In genomic region chr17:82737981-82738877, GRCh38 we compare ENCODE assay signal across 10 cellular contexts. TPM values are rescaled to one million over a fixed set of nuclear protein-coding genes. Genes with fewer than 3 reads are reported as not detected.
DNase-seq lines count a peak whose midpoint lies in the region; ATAC-seq and TF ChIP-seq lines count a peak whose summit lies in the region.
"Had no signal": no experiment of that assay in that cellular context is flagged by ENCODE, and none has a peak within 500 bp of the region (broad histone marks: within the 10 kb centered on the region; RNA-seq: fewer than 3 reads in every experiment).

No MANE protein-coding gene starts in this region.

- H3K27me3 Mint-ChIP-seq in type B pancreatic cell: no peaks in the 10 kb centered on the region
- H3K27me3 Mint-ChIP-seq in CD8-positive, alpha-beta T cell (ENCODE audit: low read depth): no peaks in the 10 kb centered on the region
- H3K27me3 Mint-ChIP-seq in T-helper 2 cell treated with Interferon-gamma antibody and Interleukin-4, amounts not matched to agents 5 μg/mL and 100 μg/mL, for 36 hours (ENCODE audit: low read depth): no peaks in the 10 kb centered on the region
- H3K27me3 Mint-ChIP-seq: naive thymus-derived CD4-positive, alpha-beta T cell had no signal

- H3K9me3 ChIP-seq in lower lobe of right lung: peaks cover 4% of the 10 kb centered on the region
- no peaks in the 10 kb centered on the region for H3K9me3 ChIP-seq in CD8-positive, alpha-beta T cell (ENCODE audit: low read length)

- no peak for TF ChIP-seq CTCF in fibroblast of villous mesenchyme (IDR thresholded peaks at IDR 0.05; ENCODE audit: insufficient read depth, low read depth, low read length)
- TF ChIP-seq CTCF in lower lobe of right lung (IDR thresholded peaks at IDR 0.05): no peak
- no peak for TF ChIP-seq CTCF in type B pancreatic cell (conservative IDR thresholded peaks at IDR 0.05)
- no peak for TF ChIP-seq CTCF in CD8-positive, alpha-beta T cell (IDR thresholded peaks at IDR 0.05)

- no peak overlapping the region for H3K4me3 ChIP-seq in fibroblast of villous mesenchyme (ENCODE audit: low read depth, low read length)
- no peak overlapping the region for H3K4me3 ChIP-seq in lower lobe of right lung
- no peak overlapping the region for H3K4me3 ChIP-seq in CD8-positive, alpha-beta T cell (ENCODE audit: low read depth, low read length)

- H3K27ac Mint-ChIP-seq in type B pancreatic cell: no peak overlapping the region
- H3K27ac Mint-ChIP-seq in CD8-positive, alpha-beta T cell: no peak overlapping the region
- H3K27ac Mint-ChIP-seq in T-helper 2 cell treated with Interferon-gamma antibody and Interleukin-4, amounts not matched to agents 5 μg/mL and 100 μg/mL, for 36 hours: no peak overlapping the region

- intact Hi-C loops in lower lobe of right lung (cut with DNase I): no loop called here
- intact Hi-C loops in CD8-positive, alpha-beta T cell (cut with DNase I, micrococcal nuclease): no loop called here

- peak; percentile 59 to 80 for ATAC-seq in lower lobe of right lung
- ATAC-seq in CD8-positive, alpha-beta T cell: no peak
- ATAC-seq: naive thymus-derived CD4-positive, alpha-beta T cell had no signal

- H3K4me1 ChIP-seq in lower lobe of right lung: peaks cover 17% of the 10 kb centered on the region
- H3K4me1 ChIP-seq in CD8-positive, alpha-beta T cell (ENCODE audit: insufficient read depth, low read length): peaks cover 6% of the 10 kb centered on the region

- CTCF ChIA-PET in CD8-positive, alpha-beta T cell (lab: Charles Lee): no interaction called here

- H3K36me3 ChIP-seq in lower lobe of right lung: peaks cover 35% of the 10 kb centered on the region
- no peaks in the 10 kb centered on the region for H3K36me3 ChIP-seq in CD8-positive, alpha-beta T cell (ENCODE audit: insufficient read depth, low read length)

- POLR2A ChIA-PET in CD8-positive, alpha-beta T cell (lab: Charles Lee): no interaction called here

- H3K27me3 ChIP-seq in lower lobe of right lung (ENCODE audit: low read depth): no peaks in the 10 kb centered on the region
- H3K27me3 ChIP-seq in CD8-positive, alpha-beta T cell (ENCODE audit: insufficient read depth, low read length): no peaks in the 10 kb centered on the region

- H3K36me3 Mint-ChIP-seq in type B pancreatic cell: peaks cover 36% of the 10 kb centered on the region
- H3K36me3 Mint-ChIP-seq in CD8-positive, alpha-beta T cell: peaks cover 21% of the 10 kb centered on the region
- peaks cover 27% of the 10 kb centered on the region for H3K36me3 Mint-ChIP-seq in T-helper 2 cell treated with Interferon-gamma antibody and Interleukin-4, amounts not matched to agents 5 μg/mL and 100 μg/mL, for 36 hours (ENCODE audit: low read depth)

- DNase-seq in RPMI7951 (ENCODE audit: low read depth) (peak; percentile 23), fibroblast of villous mesenchyme (ENCODE audit: low read depth) (peak; percentile 24), lower lobe of right lung (peak; percentile 69), type B pancreatic cell (ENCODE audit: extremely low spot score, unreplicated experiment) (no peak), activated gamma-delta T cell treated with Interleukin-2 at 50 U/mL for 16 hours (no peak)
- DNase-seq in CD8-positive, alpha-beta T cell: no peak
- no peak for DNase-seq in T-helper 2 cell treated with Interferon-gamma antibody and Interleukin-4, amounts not matched to agents 5 μg/mL and 100 μg/mL, for 36 hours (ENCODE audit: low spot score)
- DNase-seq: activated CD8-positive, alpha-beta memory T cell treated with anti-CD3 and anti-CD28 coated beads, Interleukin-2, amount 50 U/mL, for 4 hours; naive thymus-derived CD4-positive, alpha-beta T cell had no signal

- no peak overlapping the region for H3K27ac ChIP-seq in lower lobe of right lung
- no peak overlapping the region for H3K27ac ChIP-seq in CD8-positive, alpha-beta T cell (ENCODE audit: low read depth, low read length)

- no peaks in the 10 kb centered on the region for H3K4me1 Mint-ChIP-seq in type B pancreatic cell (ENCODE audit: unreplicated experiment)
- H3K4me1 Mint-ChIP-seq in CD8-positive, alpha-beta T cell (ENCODE audit: low read depth): peaks cover 7% of the 10 kb centered on the region
- peaks cover 4% of the 10 kb centered on the region for H3K4me1 Mint-ChIP-seq in T-helper 2 cell treated with Interferon-gamma antibody and Interleukin-4, amounts not matched to agents 5 μg/mL and 100 μg/mL, for 36 hours (ENCODE audit: low read depth)

- H3K4me3 Mint-ChIP-seq in type B pancreatic cell: peak overlapping the region; percentile 23
- no peak overlapping the region for H3K4me3 Mint-ChIP-seq in CD8-positive, alpha-beta T cell
- H3K4me3 Mint-ChIP-seq in T-helper 2 cell treated with Interferon-gamma antibody and Interleukin-4, amounts not matched to agents 5 μg/mL and 100 μg/mL, for 36 hours: no peak overlapping the region

- no peaks in the 10 kb centered on the region for H3K9me3 Mint-ChIP-seq in type B pancreatic cell
- peaks cover 13% of the 10 kb centered on the region for H3K9me3 Mint-ChIP-seq in CD8-positive, alpha-beta T cell
- peaks cover 21% of the 10 kb centered on the region for H3K9me3 Mint-ChIP-seq in T-helper 2 cell treated with Interferon-gamma antibody and Interleukin-4, amounts not matched to agents 5 μg/mL and 100 μg/mL, for 36 hours

RNA-seq across cellular contexts. Expression of gene FN3K, which starts 2.8 kb away (rescaled TPM):
- total RNA-seq in RPMI7951 (2014; rRNA removed; shearing (Covaris generic)): 0.68 TPM in 1 of 2 replicates, not detected in the other
- total RNA-seq in fibroblast of villous mesenchyme: 2.2 and 2.9 TPM in 2 replicates
- total RNA-seq in lower lobe of right lung: 27.9 TPM
- total RNA-seq in type B pancreatic cell (ENCODE audit: low replicate concordance): 30.3 and 31.3 TPM in 2 replicates
- 1 to 10 TPM; 3.1 to 3.4 TPM for total RNA-seq in CD8-positive, alpha-beta T cell
- total RNA-seq: H4 had no signal

RNA-seq across cellular contexts. Expression of gene TBCD, which starts 13.6 kb away (rescaled TPM):
- total RNA-seq in RPMI7951 (2014; rRNA removed; shearing (Covaris generic)): 15.8 and 18.4 TPM in 2 replicates
- 22.5 and 29.6 TPM in 2 replicates for total RNA-seq in fibroblast of villous mesenchyme
- total RNA-seq in lower lobe of right lung: 84.8 TPM
- 65.4 and 104 TPM in 2 replicates for total RNA-seq in type B pancreatic cell (ENCODE audit: low replicate concordance)
- 10 to 100 TPM; 78.3 to 91.2 TPM for total RNA-seq in CD8-positive, alpha-beta T cell

RNA-seq across cellular contexts. Expression of gene FN3KRP, which starts 21.7 kb away (rescaled TPM):
- 21.5 and 22.0 TPM in 2 replicates for total RNA-seq in RPMI7951 (2014; rRNA removed; shearing (Covaris generic))
- total RNA-seq in fibroblast of villous mesenchyme: 11.2 and 12.2 TPM in 2 replicates
- total RNA-seq in lower lobe of right lung: 28.1 TPM
- total RNA-seq in type B pancreatic cell (ENCODE audit: low replicate concordance): 36.5 and 42.5 TPM in 2 replicates
- 10 to 100 TPM; 29.3 to 30.9 TPM for total RNA-seq in CD8-positive, alpha-beta T cell

RNA-seq across cellular contexts. Expression of gene RAB40B, which starts 39.7 kb away (rescaled TPM):
- total RNA-seq in RPMI7951 (2014; rRNA removed; shearing (Covaris generic)): 3.2 and 7.3 TPM in 2 replicates
- total RNA-seq in fibroblast of villous mesenchyme (3.9 and 7.3 TPM in 2 replicates), lower lobe of right lung (10.2 TPM), type B pancreatic cell (ENCODE audit: low replicate concordance) (16.7 and 18.9 TPM in 2 replicates)
- 1 to 10 TPM; 1.1 to 1.2 TPM for total RNA-seq in CD8-positive, alpha-beta T cell

Comparison
In these comparisons a context has a peak if more than half of its experiments do, and no peak if none do; other contexts are left out.
1. DNase-seq: peak in RPMI7951 (single experiment), fibroblast of villous mesenchyme (single experiment) and lower lobe of right lung (single experiment); none in type B pancreatic cell (single experiment), CD8-positive, alpha-beta T cell (0 of 7), T-helper 2 cell treated with Interferon-gamma antibody and Interleukin-4, amounts not matched to agents 5 μg/mL and 100 μg/mL, for 36 hours (single experiment) and activated gamma-delta T cell treated with Interleukin-2 at 50 U/mL for 16 hours (single experiment).